In genomic region chr21:41901782-41902181, GRCh38 we compare ENCODE assay signal across 22 cellular contexts. TPM values are rescaled to one million over a fixed set of nuclear protein-coding genes. Genes with fewer than 3 reads are reported as not detected.
DNase-seq lines count a peak whose midpoint lies in the region; ATAC-seq and TF ChIP-seq lines count a peak whose summit lies in the region.
"Had no signal": no experiment of that assay in that cellular context is flagged by ENCODE, and none has a peak within 500 bp of the region (broad histone marks: within the 10 kb centered on the region; RNA-seq: fewer than 3 reads in every experiment).

No MANE protein-coding gene starts in this region.

- CTCF ChIA-PET in T-cell (lab: Charles Lee), result no interaction called here

- H3K4me1 ChIP-seq in adrenal gland (replicated peaks in 1 of 2), result peaks cover 11 to 26% of the 10 kb centered on the region in 2 donors
- H3K4me1 ChIP-seq: SJSA1 had no signal

- WGBS in adrenal gland, 4 donors, result 91 to 93% (median 91%) methylated on average over 3 of the region's 3 CpGs

- intact Hi-C loops in activated CD4-positive, alpha-beta T cell treated with anti-CD3 and anti-CD28 coated beads, Interleukin-2, amount 10 ng/mL, durations not matched to agents 24 days and 14 days (cut with micrococcal nuclease), result no loop called here
- intact Hi-C loops in adrenal gland (cut with DNase I), result no loop called here

- H3K36me3 ChIP-seq in adrenal gland (replicated peaks in 1 of 2), result peaks cover 0 to 94% of the 10 kb centered on the region in 2 donors

- peaks cover 24% of the 10 kb centered on the region for H3K36me3 Mint-ChIP-seq in activated CD4-positive, alpha-beta T cell treated with anti-CD3 and anti-CD28 coated beads, Interleukin-2, amount 10 ng/mL, durations not matched to agents 24 days and 14 days (ENCODE audit: low read depth)
- peaks cover 20% of the 10 kb centered on the region for H3K36me3 Mint-ChIP-seq in activated naive CD8-positive, alpha-beta T cell treated with anti-CD3 and anti-CD28 coated beads for 36 hours
- H3K36me3 Mint-ChIP-seq in activated naive CD8-positive, alpha-beta T cell treated with anti-CD3 and anti-CD28 coated beads, Interleukin-2, amount 50 U/mL, for 24 hours (ENCODE audit: low read depth), result peaks cover 28% of the 10 kb centered on the region
- H3K36me3 Mint-ChIP-seq in T-cell, result peaks cover 50% of the 10 kb centered on the region

- no peaks in the 10 kb centered on the region for H3K27me3 Mint-ChIP-seq in activated CD4-positive, alpha-beta T cell treated with anti-CD3 and anti-CD28 coated beads, Interleukin-2, amount 10 ng/mL, durations not matched to agents 24 days and 14 days
- H3K27me3 Mint-ChIP-seq in activated naive CD8-positive, alpha-beta T cell treated with anti-CD3 and anti-CD28 coated beads for 36 hours, result no peaks in the 10 kb centered on the region
- no peaks in the 10 kb centered on the region for H3K27me3 Mint-ChIP-seq in activated naive CD8-positive, alpha-beta T cell treated with anti-CD3 and anti-CD28 coated beads, Interleukin-2, amount 50 U/mL, for 24 hours
- no peaks in the 10 kb centered on the region for H3K27me3 Mint-ChIP-seq in T-cell
- H3K27me3 Mint-ChIP-seq: CD4-positive, alpha-beta T cell had no signal

- H3K4me1 Mint-ChIP-seq in activated CD4-positive, alpha-beta T cell treated with anti-CD3 and anti-CD28 coated beads, Interleukin-2, amount 10 ng/mL, durations not matched to agents 24 days and 14 days, result peaks cover 21% of the 10 kb centered on the region
- peaks cover 34% of the 10 kb centered on the region for H3K4me1 Mint-ChIP-seq in activated naive CD8-positive, alpha-beta T cell treated with anti-CD3 and anti-CD28 coated beads for 36 hours
- H3K4me1 Mint-ChIP-seq in activated naive CD8-positive, alpha-beta T cell treated with anti-CD3 and anti-CD28 coated beads, Interleukin-2, amount 50 U/mL, for 24 hours, result peaks cover 41% of the 10 kb centered on the region
- H3K4me1 Mint-ChIP-seq in T-cell, result peaks cover 10 to 26% (median 26%) of the 10 kb centered on the region in 3 donors

- TF ChIP-seq CTCF in adrenal gland (IDR thresholded peaks at IDR 0.05), result no peak

- H3K27ac ChIP-seq in adrenal gland, result peak overlapping the region; percentile 77 to 93 (median 85)
- H3K27ac ChIP-seq: SJSA1 had no signal

- no peak for ATAC-seq in activated naive CD8-positive, alpha-beta T cell treated with anti-CD3 and anti-CD28 coated beads, Interleukin-2, amount 50 U/mL, for 24 hours
- ATAC-seq in HG03378 (IDR thresholded peaks at IDR 0.05; ENCODE audit: unreplicated experiment), result no peak
- ATAC-seq in GM21360 (IDR thresholded peaks at IDR 0.05; ENCODE audit: unreplicated experiment), result no peak
- ATAC-seq in T-cell (replicated peaks in 1 of 4), result no peak
- ATAC-seq: GM23338, HepG2 had no signal

- H3K9me3 Mint-ChIP-seq in activated CD4-positive, alpha-beta T cell treated with anti-CD3 and anti-CD28 coated beads, Interleukin-2, amount 10 ng/mL, durations not matched to agents 24 days and 14 days, result no peaks in the 10 kb centered on the region
- no peaks in the 10 kb centered on the region for H3K9me3 Mint-ChIP-seq in activated naive CD8-positive, alpha-beta T cell treated with anti-CD3 and anti-CD28 coated beads for 36 hours
- H3K9me3 Mint-ChIP-seq in activated naive CD8-positive, alpha-beta T cell treated with anti-CD3 and anti-CD28 coated beads, Interleukin-2, amount 50 U/mL, for 24 hours, result no peaks in the 10 kb centered on the region
- no peaks in the 10 kb centered on the region for H3K9me3 Mint-ChIP-seq in T-cell
- H3K9me3 Mint-ChIP-seq: CD4-positive, alpha-beta T cell; GM23338; H9 had no signal

- DNase-seq in activated CD4-positive, alpha-beta T cell treated with anti-CD3 and anti-CD28 coated beads, Interleukin-2, amount 10 ng/mL, durations not matched to agents 24 days and 14 days, result no peak
- no peak for DNase-seq in activated CD4-positive, alpha-beta T cell treated with anti-CD3 and anti-CD28 coated beads for 4 hours
- DNase-seq in activated naive CD8-positive, alpha-beta T cell treated with anti-CD3 and anti-CD28 coated beads for 36 hours, result no peak
- DNase-seq in activated naive CD8-positive, alpha-beta T cell treated with anti-CD3 and anti-CD28 coated beads, Interleukin-2, amount 50 U/mL, for 24 hours, result no peak
- DNase-seq in adrenal gland (no peak), T-cell (no peak)
- DNase-seq: 8988T; ACHN; CD4-positive, alpha-beta T cell; H9; NCI-H1105 treated with DMSO at 0.1 percent for 48 hours; NCI-H1694; NCI-H2029 treated with DMSO at 0.1 percent for 48 hours; NCI-H2227 treated with DMSO at 0.1 percent for 48 hours; NCI-H526 treated with DMSO at 0.1 percent for 48 hours; Right ventricle myocardium superior; RPMI8226 had no signal

- peak overlapping the region; percentile 70 for H3K27ac Mint-ChIP-seq in activated CD4-positive, alpha-beta T cell treated with anti-CD3 and anti-CD28 coated beads, Interleukin-2, amount 10 ng/mL, durations not matched to agents 24 days and 14 days
- peak overlapping the region; percentile 89 for H3K27ac Mint-ChIP-seq in activated naive CD8-positive, alpha-beta T cell treated with anti-CD3 and anti-CD28 coated beads for 36 hours
- H3K27ac Mint-ChIP-seq in activated naive CD8-positive, alpha-beta T cell treated with anti-CD3 and anti-CD28 coated beads, Interleukin-2, amount 50 U/mL, for 24 hours, result no peak overlapping the region
- no peak overlapping the region for H3K27ac Mint-ChIP-seq in T-cell
- H3K27ac Mint-ChIP-seq: CD4-positive, alpha-beta T cell; GM23338; H9 had no signal

- TF ChIP-seq POLR2A in adrenal gland (IDR thresholded peaks at IDR 0.05), result no peak

- H3K9me3 ChIP-seq in adrenal gland (replicated peaks in 1 of 3), result no peaks in the 10 kb centered on the region
- H3K9me3 ChIP-seq: SJSA1 had no signal

- H3K4me3 Mint-ChIP-seq in activated CD4-positive, alpha-beta T cell treated with anti-CD3 and anti-CD28 coated beads, Interleukin-2, amount 10 ng/mL, durations not matched to agents 24 days and 14 days, result no peak overlapping the region
- no peak overlapping the region for H3K4me3 Mint-ChIP-seq in activated naive CD8-positive, alpha-beta T cell treated with anti-CD3 and anti-CD28 coated beads for 36 hours
- H3K4me3 Mint-ChIP-seq in activated naive CD8-positive, alpha-beta T cell treated with anti-CD3 and anti-CD28 coated beads, Interleukin-2, amount 50 U/mL, for 24 hours, result no peak overlapping the region
- H3K4me3 Mint-ChIP-seq in T-cell, result no peak overlapping the region
- H3K4me3 Mint-ChIP-seq: CD4-positive, alpha-beta T cell; GM23338; H9 had no signal

- H3K27me3 ChIP-seq in adrenal gland, result no peaks in the 10 kb centered on the region
- H3K27me3 ChIP-seq: SJSA1 had no signal

- POLR2A ChIA-PET in T-cell (lab: Charles Lee), result no interaction called here

- H3K4me3 ChIP-seq in adrenal gland, result no peak overlapping the region
- H3K4me3 ChIP-seq: GM23338, SJSA1 had no signal

RNA-seq across cellular contexts. Expression of gene PRDM15, which starts 22.6 kb away (rescaled TPM):
- 18.6 and 19.1 TPM in 2 replicates for total RNA-seq in activated CD4-positive, alpha-beta T cell treated with anti-CD3 and anti-CD28 coated beads, Interleukin-2, amount 10 ng/mL, durations not matched to agents 24 days and 14 days
- total RNA-seq in activated naive CD8-positive, alpha-beta T cell treated with anti-CD3 and anti-CD28 coated beads for 36 hours, result 10 to 100 TPM in 1 of 2 experiments, 1 to 10 TPM in 1; 9.3 to 10.1 TPM
- total RNA-seq in adrenal gland (1 to 10 TPM; 3.4 to 6.7 (median 4.0) TPM), T-cell (10 to 100 TPM; 17.8 to 22.0 (median 20.7) TPM)
- 1 to 10 TPM; 2.9 to 6.4 (median 3.5) TPM for polyA plus RNA-seq in adrenal gland

RNA-seq across cellular contexts. Expression of gene C2CD2, which starts 52.0 kb away (rescaled TPM):
- total RNA-seq in activated CD4-positive, alpha-beta T cell treated with anti-CD3 and anti-CD28 coated beads, Interleukin-2, amount 10 ng/mL, durations not matched to agents 24 days and 14 days, result 9.3 and 10.6 TPM in 2 replicates
- 1 to 10 TPM; 6.3 to 7.6 TPM for total RNA-seq in activated naive CD8-positive, alpha-beta T cell treated with anti-CD3 and anti-CD28 coated beads for 36 hours
- total RNA-seq in adrenal gland (100 to 1,000 TPM; 233 to 439 (median 302) TPM), T-cell (10 to 100 TPM in 1 of 5 donors, 1 to 10 TPM in 4; 7.7 to 15.0 (median 9.5) TPM)
- 100 to 1,000 TPM; 175 to 284 (median 180) TPM for polyA plus RNA-seq in adrenal gland

Comparison
In these comparisons a context has a peak if more than half of its experiments do, and no peak if none do; other contexts are left out.
1. H3K27ac Mint-ChIP-seq: peak in activated CD4-positive, alpha-beta T cell treated with anti-CD3 and anti-CD28 coated beads, Interleukin-2, amount 10 ng/mL, durations not matched to agents 24 days and 14 days (single experiment) and activated naive CD8-positive, alpha-beta T cell treated with anti-CD3 and anti-CD28 coated beads for 36 hours (single experiment); none in activated naive CD8-positive, alpha-beta T cell treated with anti-CD3 and anti-CD28 coated beads, Interleukin-2, amount 50 U/mL, for 24 hours (single experiment) and T-cell (0 of 2).
2. RNA of gene C2CD2, which starts 52.0 kb away (total RNA-seq): 233 to 439 TPM in adrenal gland; 7.7 to 15.0 TPM in T-cell, 9.3 to 10.6 TPM in activated CD4-positive, alpha-beta T cell treated with anti-CD3 and anti-CD28 coated beads, Interleukin-2, amount 10 ng/mL, durations not matched to agents 24 days and 14 days and 6.3 to 7.6 TPM in activated naive CD8-positive, alpha-beta T cell treated with anti-CD3 and anti-CD28 coated beads for 36 hours; every median in the first group is over 10 times any median in the second.